ENCODE assay signal across 9 cellular contexts in genomic region chr7:41711283-41712064, GRCh38. TPM values are rescaled to one million over a fixed set of nuclear protein-coding genes. Genes with fewer than 3 reads are reported as not detected.
DNase-seq lines count a peak whose midpoint lies in the region; ATAC-seq and TF ChIP-seq lines count a peak whose summit lies in the region.
"Had no signal": no experiment of that assay in that cellular context is flagged by ENCODE, and none has a peak within 500 bp of the region (broad histone marks: within the 10 kb centered on the region; RNA-seq: fewer than 3 reads in every experiment).

No MANE protein-coding gene starts in this region.

- peaks cover 0 to 7% of the 10 kb centered on the region in 2 donors for H3K4me1 Mint-ChIP-seq in natural killer cell treated with Interleukin-12 subunit alpha and Interleukin-12 subunit beta and Interleukin-15 and Interleukin-18, amount 100 ng/mL, for 72 hours (ENCODE audit: low read depth in 2 of 2)

- H3K36me3 ChIP-seq in Karpas-422 (ENCODE audit: insufficient read depth, low read length) (no peaks in the 10 kb centered on the region), mesendoderm (ENCODE audit: control insufficient read depth, insufficient read depth, low read length) (no peaks in the 10 kb centered on the region)

- H3K18ac ChIP-seq in mesendoderm (ENCODE audit: low read length), result no peak overlapping the region

- H2BK15ac ChIP-seq in mesendoderm (replicated peaks; ENCODE audit: low read depth), result no peak overlapping the region

- no peak for ATAC-seq in natural killer cell treated with Interleukin-12 subunit alpha and Interleukin-12 subunit beta and Interleukin-15 and Interleukin-18, amount 100 ng/mL, for 72 hours

- no peaks in the 10 kb centered on the region for H4K20me1 ChIP-seq in Karpas-422 (ENCODE audit: insufficient read depth, low read depth, low read length)

- H4K8ac ChIP-seq in mesendoderm (ENCODE audit: low read depth, low read length), result no peak overlapping the region

- no peak overlapping the region for H4K5ac ChIP-seq in mesendoderm (ENCODE audit: low read length)

- peak; percentile 57 for TF ChIP-seq CTCF in cardiac fibroblast (IDR thresholded peaks at IDR 0.05; ENCODE audit: low read depth, low read length)

- H3K4me3 ChIP-seq in Karpas-422 (ENCODE audit: low read length) (no peak overlapping the region), cardiac fibroblast (replicated peaks in 1 of 2; ENCODE audit: low read depth in 2 of 2, low read length in 2 of 2) (no peak overlapping the region), mesendoderm (ENCODE audit: low read length) (no peak overlapping the region)

- no peak overlapping the region for H2AFZ ChIP-seq in Karpas-422 (ENCODE audit: low read length)

- H3K9me3 Mint-ChIP-seq in natural killer cell treated with Interleukin-12 subunit alpha and Interleukin-12 subunit beta and Interleukin-15 and Interleukin-18, amount 100 ng/mL, for 72 hours, result no peaks in the 10 kb centered on the region
- H3K9me3 Mint-ChIP-seq: T-helper 1 cell treated with Interleukin-12 subunit alpha and Interleukin-12 subunit beta and Interleukin-4 antibody, amounts not matched to agents 30 μg/mL and 1 μg/mL, for 36 hours had no signal

- H3K4ac ChIP-seq in mesendoderm (ENCODE audit: low read depth, low read length), result no peak overlapping the region

- no peak overlapping the region for H2BK120ac ChIP-seq in mesendoderm (ENCODE audit: low read depth, low read length)

- no peak overlapping the region for H2AK5ac ChIP-seq in mesendoderm (ENCODE audit: low read length)

- H3K4me2 ChIP-seq in Karpas-422 (ENCODE audit: low read depth, low read length, poor library complexity, severe bottlenecking), result no peak overlapping the region
- no peak overlapping the region for H3K4me2 ChIP-seq in mesendoderm (ENCODE audit: low read length)

- H3K9me2 ChIP-seq in Karpas-422 (replicated peaks; ENCODE audit: insufficient read depth, low read length), result no peaks in the 10 kb centered on the region

- no peak overlapping the region for H3K4me3 Mint-ChIP-seq in natural killer cell treated with Interleukin-12 subunit alpha and Interleukin-12 subunit beta and Interleukin-15 and Interleukin-18, amount 100 ng/mL, for 72 hours
- H3K4me3 Mint-ChIP-seq: T-helper 1 cell treated with Interleukin-12 subunit alpha and Interleukin-12 subunit beta and Interleukin-4 antibody, amounts not matched to agents 30 μg/mL and 1 μg/mL, for 36 hours had no signal

- no peak overlapping the region for H3K27ac Mint-ChIP-seq in natural killer cell treated with Interleukin-12 subunit alpha and Interleukin-12 subunit beta and Interleukin-15 and Interleukin-18, amount 100 ng/mL, for 72 hours
- H3K27ac Mint-ChIP-seq: T-helper 1 cell treated with Interleukin-12 subunit alpha and Interleukin-12 subunit beta and Interleukin-4 antibody, amounts not matched to agents 30 μg/mL and 1 μg/mL, for 36 hours had no signal

- no peak overlapping the region for H2BK5ac ChIP-seq in mesendoderm (ENCODE audit: low read length)

- H3K79me2 ChIP-seq in Karpas-422 (ENCODE audit: low read length), result no peaks in the 10 kb centered on the region
- no peaks in the 10 kb centered on the region for H3K79me2 ChIP-seq in mesendoderm (ENCODE audit: control insufficient read depth, insufficient read depth, low read length)

- no peak overlapping the region for H3K27ac ChIP-seq in Karpas-422 (ENCODE audit: low read length)
- H3K27ac ChIP-seq in mesendoderm (ENCODE audit: low read depth, low read length), result no peak overlapping the region

- H3K4me1 ChIP-seq in Karpas-422 (ENCODE audit: low read length) (no peaks in the 10 kb centered on the region), mesendoderm (ENCODE audit: control insufficient read depth, low read depth, low read length) (no peaks in the 10 kb centered on the region)

- H3K56ac ChIP-seq in mesendoderm (ENCODE audit: low read length), result no peak overlapping the region

- WGBS in mesendoderm (ENCODE audit: extremely low coverage, insufficient coverage, low lambda C conversion rate), result no CpG with 5 or more reads among the region's 10 CpGs

- DNase-seq in DMS53 treated with DMSO at 0.1 percent for 48 hours (lab: John Stamatoyannopoulos, UW; ENCODE audit: unreplicated experiment), result peak; percentile 80
- DNase-seq in Karpas-422, result peak; percentile 49
- peak in 1 of 2 donors; percentile 45 for DNase-seq in cardiac fibroblast (ENCODE audit: low read depth in 2 of 2)
- peak; percentile 75 for DNase-seq in mesendoderm
- no peak for DNase-seq in natural killer cell treated with Interleukin-12 subunit alpha and Interleukin-12 subunit beta and Interleukin-15 and Interleukin-18, amount 100 ng/mL, for 72 hours (ENCODE audit: low spot score)
- no peak for DNase-seq in NCI-H146 treated with DMSO at 0.1 percent for 48 hours (lab: John Stamatoyannopoulos, UW; ENCODE audit: unreplicated experiment)
- DNase-seq in GDM1 (lab: John Stamatoyannopoulos, UW), result no peak
- no peak for DNase-seq in NCI-H1092 (lab: John Stamatoyannopoulos, UW)

- H3K9ac ChIP-seq in Karpas-422 (ENCODE audit: low read length) (no peak overlapping the region), mesendoderm (ENCODE audit: low read length) (no peak overlapping the region)

- no peaks in the 10 kb centered on the region for H3K36me3 Mint-ChIP-seq in natural killer cell treated with Interleukin-12 subunit alpha and Interleukin-12 subunit beta and Interleukin-15 and Interleukin-18, amount 100 ng/mL, for 72 hours

- H3K27me3 ChIP-seq in Karpas-422 (ENCODE audit: low read length), result no peaks in the 10 kb centered on the region
- no peaks in the 10 kb centered on the region for H3K27me3 ChIP-seq in mesendoderm (ENCODE audit: insufficient read depth, low read length, poor library complexity)

- peaks cover 4 to 7% of the 10 kb centered on the region in 2 donors for H3K27me3 Mint-ChIP-seq in natural killer cell treated with Interleukin-12 subunit alpha and Interleukin-12 subunit beta and Interleukin-15 and Interleukin-18, amount 100 ng/mL, for 72 hours

- H3K9me3 ChIP-seq in Karpas-422 (ENCODE audit: low read length), result no peaks in the 10 kb centered on the region

- H3K79me1 ChIP-seq in mesendoderm (ENCODE audit: low read length), result no peaks in the 10 kb centered on the region

- H3K23ac ChIP-seq in mesendoderm (ENCODE audit: low read length), result no peak overlapping the region

RNA-seq across cellular contexts. Expression of gene INHBA, which starts 8.6 kb away (rescaled TPM):
- total RNA-seq in Karpas-422 (2014; rRNA removed; shearing (Covaris generic); ENCODE audit: low replicate concordance), result not detected in 2 replicates
- polyA plus RNA-seq in mesendoderm (2013, experiment 1 of 2), result 0.21 TPM
- polyA plus RNA-seq in mesendoderm (2013, experiment 2 of 2), result 0.17 TPM
- total RNA-seq in natural killer cell treated with Interleukin-12 subunit alpha and Interleukin-12 subunit beta and Interleukin-15 and Interleukin-18, amount 100 ng/mL, for 72 hours, result 1 to 10 TPM; 1.1 to 1.2 TPM

Comparison
In these comparisons a context has a peak if more than half of its experiments do, and no peak if none do; other contexts are left out.
1. DNase-seq: peak in DMS53 treated with DMSO at 0.1 percent for 48 hours (single experiment), Karpas-422 (single experiment) and mesendoderm (single experiment); none in natural killer cell treated with Interleukin-12 subunit alpha and Interleukin-12 subunit beta and Interleukin-15 and Interleukin-18, amount 100 ng/mL, for 72 hours (single experiment), NCI-H146 treated with DMSO at 0.1 percent for 48 hours (single experiment), GDM1 (single experiment) and NCI-H1092 (single experiment).